Comparison of ENCODE assay signal across 8 cellular contexts in the genomic region with DNA sequence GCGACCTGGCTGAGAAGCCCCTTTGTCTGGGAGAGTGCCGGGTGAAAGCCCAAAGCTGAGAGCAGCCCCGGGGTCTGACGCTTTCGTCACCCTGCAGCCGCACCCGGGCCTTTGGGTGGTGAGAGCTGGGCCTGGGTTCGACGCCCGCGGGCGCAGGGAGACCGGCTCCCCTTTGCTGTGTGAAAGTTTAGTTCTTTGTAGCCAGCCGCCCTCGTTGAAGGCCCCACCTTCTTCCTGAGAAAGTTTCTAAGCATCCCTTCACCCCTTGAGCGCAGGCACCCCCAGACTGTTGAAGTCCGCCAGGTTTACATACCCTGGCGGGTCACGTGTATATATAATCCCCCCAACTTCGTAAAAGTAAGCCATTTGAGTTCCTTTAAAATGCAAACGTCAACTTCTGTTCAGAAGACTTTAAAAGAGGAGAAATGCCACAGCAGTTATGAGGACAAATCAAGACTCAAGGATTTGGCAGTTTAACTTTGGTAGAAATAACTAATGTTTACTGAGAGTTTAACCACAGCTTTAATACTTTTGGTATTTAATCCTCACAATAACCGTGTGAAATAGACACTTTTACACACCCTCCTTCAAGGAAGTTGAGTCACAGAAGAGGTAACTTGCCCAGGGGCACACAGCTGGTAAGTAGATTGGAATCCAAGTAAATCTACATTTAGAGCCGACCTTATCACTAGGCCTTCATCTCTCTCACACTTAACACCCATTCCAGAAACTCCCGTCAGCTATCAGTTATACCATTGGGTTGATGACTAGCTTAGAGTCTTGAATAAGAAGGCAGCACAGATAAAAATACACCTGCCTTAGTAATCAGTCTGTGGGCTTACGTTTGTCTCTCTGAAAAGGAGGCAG. TPM values are rescaled to one million over a fixed set of nuclear protein-coding genes. Genes with fewer than 3 reads are reported as not detected.
DNase-seq lines count a peak whose midpoint lies in the region; TF ChIP-seq lines count a peak whose summit lies in the region.

No MANE protein-coding gene starts in this region.

- DNase-seq in activated naive CD4-positive, alpha-beta T cell treated with anti-CD3 and anti-CD28 coated beads, Interleukin-2, amount 50 U/mL, for 16 hours: no peak
- no peak for DNase-seq in left ventricle myocardium inferior
- no peak for DNase-seq in occipital lobe (lab: John Stamatoyannopoulos, UW)
- DNase-seq in GOT3 (lab: John Stamatoyannopoulos, UW): no peak
- DNase-seq in OCI-M2 (lab: John Stamatoyannopoulos, UW; ENCODE audit: unreplicated experiment): no peak

- peaks cover 16% of the 10 kb centered on the region for H3K4me1 Mint-ChIP-seq in activated naive CD4-positive, alpha-beta T cell treated with anti-CD3 and anti-CD28 coated beads, Interleukin-2, amount 50 U/mL, for 24 hours

- no peaks in the 10 kb centered on the region for H3K9me3 Mint-ChIP-seq in activated naive CD4-positive, alpha-beta T cell treated with anti-CD3 and anti-CD28 coated beads, Interleukin-2, amount 50 U/mL, for 24 hours

- H3K4me3 ChIP-seq in WI38 (ENCODE audit: low read depth, low read length): peak overlapping the region; percentile 72
- H3K4me3 ChIP-seq in left ventricle myocardium inferior: peak overlapping the region; percentile 83
- H3K4me3 ChIP-seq in skeletal muscle tissue (ENCODE audit: low read length in 3 of 3): peak overlapping the region; percentile 64 to 71 (median 64)

- H3K9ac ChIP-seq in skeletal muscle tissue (ENCODE audit: low read depth in 1 of 3, low read length in 3 of 3): peak overlapping the region; percentile 65 to 79 (median 78)

- intact Hi-C loops in left ventricle myocardium inferior (cut with micrococcal nuclease): no loop called here

- H3K36me3 Mint-ChIP-seq in activated naive CD4-positive, alpha-beta T cell treated with anti-CD3 and anti-CD28 coated beads, Interleukin-2, amount 50 U/mL, for 24 hours: no peaks in the 10 kb centered on the region

- H3K4me1 ChIP-seq in left ventricle myocardium inferior (peaks cover 28% of the 10 kb centered on the region), skeletal muscle tissue (ENCODE audit: control insufficient read depth in 3 of 3, insufficient read depth in 3 of 3, low read length in 3 of 3) (peaks cover 8 to 10% (median 9%) of the 10 kb centered on the region in 3 donors)

- H3K4me3 Mint-ChIP-seq in activated naive CD4-positive, alpha-beta T cell treated with anti-CD3 and anti-CD28 coated beads, Interleukin-2, amount 50 U/mL, for 24 hours: peak overlapping the region; percentile 86

- H3K27ac Mint-ChIP-seq in activated naive CD4-positive, alpha-beta T cell treated with anti-CD3 and anti-CD28 coated beads, Interleukin-2, amount 50 U/mL, for 24 hours: no peak overlapping the region

- H3K36me3 ChIP-seq in left ventricle myocardium inferior: no peaks in the 10 kb centered on the region
- H3K36me3 ChIP-seq in skeletal muscle tissue (ENCODE audit: control insufficient read depth in 3 of 3, insufficient read depth in 3 of 3, low read length in 3 of 3): no peaks in the 10 kb centered on the region

- H3K27me3 Mint-ChIP-seq in activated naive CD4-positive, alpha-beta T cell treated with anti-CD3 and anti-CD28 coated beads, Interleukin-2, amount 50 U/mL, for 24 hours: no peaks in the 10 kb centered on the region

- TF ChIP-seq CTCF in WI38 (IDR thresholded peaks at IDR 0.05; ENCODE audit: low read depth, low read length) (no peak), left ventricle myocardium inferior (IDR thresholded peaks at IDR 0.05; ENCODE audit: borderline replicate concordance) (no peak)

- peak overlapping the region; percentile 78 for H3K27ac ChIP-seq in left ventricle myocardium inferior (replicated peaks)
- H3K27ac ChIP-seq in skeletal muscle tissue (ENCODE audit: low read depth, low read length): no peak overlapping the region

- no peaks in the 10 kb centered on the region for H3K9me3 ChIP-seq in left ventricle myocardium inferior (replicated peaks)
- no peaks in the 10 kb centered on the region for H3K9me3 ChIP-seq in skeletal muscle tissue (ENCODE audit: control insufficient read depth in 3 of 3, low read length in 3 of 3)

- H3K27me3 ChIP-seq in left ventricle myocardium inferior (ENCODE audit: low read depth): no peaks in the 10 kb centered on the region
- peaks cover 0 to 5% (median 4%) of the 10 kb centered on the region in 3 donors for H3K27me3 ChIP-seq in skeletal muscle tissue (ENCODE audit: control insufficient read depth in 3 of 3, insufficient read depth in 3 of 3, low read length in 3 of 3)

RNA-seq across cellular contexts. Expression of gene MBOAT2, which starts 1.1 kb away (rescaled TPM):
- total RNA-seq in left ventricle myocardium inferior (5.3 TPM), skeletal muscle tissue (54.3 TPM), occipital lobe (189 TPM)
